38 cellular contexts compared by ENCODE assay signal in the genomic region with DNA sequence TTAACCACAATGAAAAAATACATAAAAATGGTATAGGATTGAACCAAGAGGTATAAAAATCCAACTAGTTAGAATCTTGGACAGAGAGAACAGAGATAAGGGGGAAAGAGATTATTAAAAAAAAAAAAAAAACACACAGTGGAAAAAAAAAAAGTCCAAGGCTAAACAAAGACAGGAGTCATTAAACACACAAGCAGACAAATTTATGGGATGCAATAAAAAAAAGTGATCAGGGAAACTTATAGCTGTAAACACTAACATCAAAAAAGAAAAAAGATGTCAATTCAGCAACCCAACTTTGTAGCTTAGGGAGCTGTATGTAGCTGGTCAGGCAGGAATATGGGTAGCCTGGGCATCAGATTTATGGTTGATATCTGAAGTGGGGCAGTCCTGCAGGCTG.
"Had no signal": no experiment of that assay in that cellular context is flagged by ENCODE, and none has a peak within 500 bp of the region (broad histone marks: within the 10 kb centered on the region; RNA-seq: fewer than 3 reads in every experiment).

No MANE protein-coding gene starts in this region.

- H3K27ac ChIP-seq: adrenal gland, ascending aorta, cardiac muscle cell, VCaP had no signal

- H3K4me1 ChIP-seq: adrenal gland, ascending aorta had no signal

- H3K27me3 Mint-ChIP-seq: activated B cell treated with CpG ODN at 0.5 μM for 24 hours, brain had no signal

- H3K9me3 Mint-ChIP-seq: activated CD4-positive, alpha-beta T cell treated with anti-CD3 and anti-CD28 coated beads, Interleukin-2, amount 10 ng/mL, durations not matched to agents 24 days and 14 days; activated T-helper 1 cell treated with anti-CD3 and anti-CD28 coated beads, Interleukin-12 subunit alpha, Interleukin-12 subunit beta, Interleukin-2, Interleukin-4 antibody, amounts not matched to agents 30 ng/mL and 10 ng/mL and 1 ng/mL, durations not matched to agents 14 hours and 24 hours and 36 hours; central memory CD8-positive, alpha-beta T cell; T-helper 1 cell treated with Interleukin-12 subunit alpha and Interleukin-12 subunit beta and Interleukin-4 antibody, amounts not matched to agents 30 μg/mL and 1 μg/mL, for 36 hours; T-helper 2 cell treated with Interferon-gamma antibody and Interleukin-4, amounts not matched to agents 5 μg/mL and 100 μg/mL, for 36 hours had no signal

- ATAC-seq: activated CD8-positive, alpha-beta T cell treated with anti-CD3 and anti-CD28 coated beads for 36 hours; activated naive CD4-positive, alpha-beta T cell treated with anti-CD3 and anti-CD28 coated beads, Interleukin-2, amount 50 U/mL, for 72 hours; activated T-cell treated with anti-CD3 and anti-CD28 coated beads, Interleukin-2, amount 50 U/mL, for 4 hours; activated T-cell treated with anti-CD3 and anti-CD28 coated beads, Interleukin-2, amount 50 U/mL, for 72 hours; activated T-helper 17 cell treated with anti-CD3 and anti-CD28 coated beads, Interleukin-2, amount 50 U/mL, for 72 hours had no signal

- H3K4me3 Mint-ChIP-seq: activated B cell treated with CpG ODN at 0.5 μM for 24 hours; activated CD4-positive, alpha-beta memory T cell treated with anti-CD3 and anti-CD28 coated beads for 36 hours; activated CD4-positive, alpha-beta T cell treated with anti-CD3 and anti-CD28 coated beads, Interleukin-2, amount 10 ng/mL, durations not matched to agents 24 days and 14 days; activated CD8-positive, alpha-beta T cell treated with anti-CD3 and anti-CD28 coated beads for 36 hours; activated naive CD4-positive, alpha-beta T cell treated with anti-CD3 and anti-CD28 coated beads for 36 hours; activated naive CD8-positive, alpha-beta T cell treated with anti-CD3 and anti-CD28 coated beads for 36 hours; activated T-cell treated with anti-CD3 and anti-CD28 coated beads, Interleukin-2, amount 50 U/mL, for 4 hours; activated T-cell treated with anti-CD3 and anti-CD28 coated beads, Interleukin-2, amount 50 U/mL, for 72 hours; activated T-helper 1 cell treated with anti-CD3 and anti-CD28 coated beads, Interleukin-12 subunit alpha, Interleukin-12 subunit beta, Interleukin-2, Interleukin-4 antibody, amounts not matched to agents 30 ng/mL and 10 ng/mL and 1 ng/mL, durations not matched to agents 14 hours and 24 hours and 36 hours; activated T-helper 17 cell treated with anti-CD3 and anti-CD28 coated beads, Interleukin-2, amount 50 U/mL, for 72 hours; brain; central memory CD8-positive, alpha-beta T cell; T-helper 1 cell treated with Interleukin-12 subunit alpha and Interleukin-12 subunit beta and Interleukin-4 antibody, amounts not matched to agents 30 μg/mL and 1 μg/mL, for 36 hours; T-helper 2 cell treated with Interferon-gamma antibody and Interleukin-4, amounts not matched to agents 5 μg/mL and 100 μg/mL, for 36 hours had no signal

- H3K4me1 Mint-ChIP-seq: activated B cell treated with CpG ODN at 0.5 μM for 24 hours; activated CD4-positive, alpha-beta T cell treated with anti-CD3 and anti-CD28 coated beads, Interleukin-2, amount 10 ng/mL, durations not matched to agents 24 days and 14 days; activated naive CD8-positive, alpha-beta T cell treated with anti-CD3 and anti-CD28 coated beads for 36 hours; activated T-helper 17 cell treated with anti-CD3 and anti-CD28 coated beads, Interleukin-2, amount 50 U/mL, for 72 hours; brain; central memory CD8-positive, alpha-beta T cell had no signal

- H3K36me3 Mint-ChIP-seq: activated naive CD8-positive, alpha-beta T cell treated with anti-CD3 and anti-CD28 coated beads for 36 hours had no signal

- H3K27ac Mint-ChIP-seq: activated B cell treated with CpG ODN at 0.5 μM for 24 hours; activated CD4-positive, alpha-beta memory T cell treated with anti-CD3 and anti-CD28 coated beads for 36 hours; activated CD4-positive, alpha-beta T cell treated with anti-CD3 and anti-CD28 coated beads, Interleukin-2, amount 10 ng/mL, durations not matched to agents 24 days and 14 days; activated CD8-positive, alpha-beta T cell treated with anti-CD3 and anti-CD28 coated beads for 36 hours; activated naive CD4-positive, alpha-beta T cell treated with anti-CD3 and anti-CD28 coated beads for 36 hours; activated naive CD4-positive, alpha-beta T cell treated with anti-CD3 and anti-CD28 coated beads, Interleukin-2, amount 50 U/mL, for 72 hours; activated naive CD8-positive, alpha-beta T cell treated with anti-CD3 and anti-CD28 coated beads for 36 hours; activated T-cell treated with anti-CD3 and anti-CD28 coated beads, Interleukin-2, amount 50 U/mL, for 72 hours; activated T-helper 1 cell treated with anti-CD3 and anti-CD28 coated beads, Interleukin-12 subunit alpha, Interleukin-12 subunit beta, Interleukin-2, Interleukin-4 antibody, amounts not matched to agents 30 ng/mL and 10 ng/mL and 1 ng/mL, durations not matched to agents 14 hours and 24 hours and 36 hours; activated T-helper 17 cell treated with anti-CD3 and anti-CD28 coated beads, Interleukin-2, amount 50 U/mL, for 72 hours; brain; T-helper 1 cell treated with Interleukin-12 subunit alpha and Interleukin-12 subunit beta and Interleukin-4 antibody, amounts not matched to agents 30 μg/mL and 1 μg/mL, for 36 hours; T-helper 2 cell treated with Interferon-gamma antibody and Interleukin-4, amounts not matched to agents 5 μg/mL and 100 μg/mL, for 36 hours had no signal

- H3K36me3 ChIP-seq: adrenal gland had no signal

- FAIRE-seq: bronchial epithelial cell, TTC549 had no signal

- H3K4me3 ChIP-seq: adrenal gland, ascending aorta, cardiac muscle cell had no signal

- H3K27me3 ChIP-seq: adrenal gland, ascending aorta, cardiac muscle cell had no signal

- DNase-seq: activated B cell treated with CpG ODN at 0.5 μM for 24 hours; activated CD4-positive, alpha-beta memory T cell treated with anti-CD3 and anti-CD28 coated beads for 36 hours; activated CD4-positive, alpha-beta T cell treated with anti-CD3 and anti-CD28 coated beads for 4 hours; activated CD4-positive, alpha-beta T cell treated with anti-CD3 and anti-CD28 coated beads, Interleukin-2, amount 10 ng/mL, durations not matched to agents 24 days and 14 days; activated CD4-positive, alpha-beta T cell treated with anti-CD3 and anti-CD28 coated beads, Interleukin-2, amount 50 U/mL, for 1 hour; activated CD4-positive, alpha-beta T cell treated with anti-CD3 and anti-CD28 coated beads, Interleukin-2, amount 50 U/mL, for 4 hours; activated CD4-positive, CD25-positive, alpha-beta regulatory T cell treated with anti-CD3 and anti-CD28 coated beads, Interleukin-2, amount 50 U/mL, for 72 hours; activated CD8-positive, alpha-beta memory T cell treated with anti-CD3 and anti-CD28 coated beads, Interleukin-2, amount 50 U/mL, for 4 hours; activated CD8-positive, alpha-beta T cell treated with anti-CD3 and anti-CD28 coated beads for 36 hours; activated effector memory CD4-positive, alpha-beta T cell treated with anti-CD3 and anti-CD28 coated beads, Interleukin-2, amount 50 U/mL, for 16 hours; activated gamma-delta T cell treated with Interleukin-2 at 50 U/mL for 16 hours; activated naive CD4-positive, alpha-beta T cell; activated naive CD4-positive, alpha-beta T cell treated with anti-CD3 and anti-CD28 coated beads for 36 hours; activated naive CD4-positive, alpha-beta T cell treated with anti-CD3 and anti-CD28 coated beads, Interleukin-2, amount 50 U/mL, for 16 hours; activated naive CD8-positive, alpha-beta T cell treated with anti-CD3 and anti-CD28 coated beads for 36 hours; activated T-cell treated with anti-CD3 and anti-CD28 coated beads for 4 hours; activated T-cell treated with anti-CD3 and anti-CD28 coated beads, Interleukin-2, amount 50 U/mL, for 1 hour; activated T-cell treated with anti-CD3 and anti-CD28 coated beads, Interleukin-2, amount 50 U/mL, for 4 hours; activated T-cell treated with anti-CD3 and anti-CD28 coated beads, Interleukin-2, amount 50 U/mL, for 72 hours; adrenal gland; amniotic stem cell; caudate nucleus; cerebellar nuclear complex; T-helper 1 cell; T-helper 2 cell; T-helper 9 cell had no signal
